ENCODE assay signal across 6 cellular contexts in genomic region chr9:137077758-137078693, GRCh38. TPM values are rescaled to one million over a fixed set of nuclear protein-coding genes. Genes with fewer than 3 reads are reported as not detected.
A peak's percentile ranks its signal among the peaks of the same experiment; 100 is the strongest.
DNase-seq lines count a peak whose midpoint lies in the region; ATAC-seq and TF ChIP-seq lines count a peak whose summit lies in the region.

No MANE protein-coding gene starts in this region.

- H3K4me1 ChIP-seq in foreskin keratinocyte: no peaks in the 10 kb centered on the region

- TF ChIP-seq CTCF in foreskin keratinocyte (conservative IDR thresholded peaks at IDR 0.05): no peak

- no peak overlapping the region for H3K27ac Mint-ChIP-seq in T-helper 1 cell treated with Interleukin-12 subunit alpha and Interleukin-12 subunit beta and Interleukin-4 antibody, amounts not matched to agents 30 μg/mL and 1 μg/mL, for 36 hours
- peak overlapping the region; percentile 42 for H3K27ac Mint-ChIP-seq in stimulated activated naive B cell treated with anti-CD40 and anti-IgM and Interleukin-4, amounts not matched to agents 10 μg/mL and 1 μg/mL and 100 μg/mL, for 72 hours

- H3K27me3 Mint-ChIP-seq in T-helper 1 cell treated with Interleukin-12 subunit alpha and Interleukin-12 subunit beta and Interleukin-4 antibody, amounts not matched to agents 30 μg/mL and 1 μg/mL, for 36 hours (ENCODE audit: low read depth): no peaks in the 10 kb centered on the region
- H3K27me3 Mint-ChIP-seq in stimulated activated naive B cell treated with anti-CD40 and anti-IgM and Interleukin-4, amounts not matched to agents 10 μg/mL and 1 μg/mL and 100 μg/mL, for 72 hours: no peaks in the 10 kb centered on the region

- peaks cover 7% of the 10 kb centered on the region for H3K27me3 ChIP-seq in foreskin keratinocyte

- peak; percentile 23 for ATAC-seq in GM21737 (IDR thresholded peaks at IDR 0.05; ENCODE audit: unreplicated experiment)
- ATAC-seq in foreskin keratinocyte: peak; percentile 3
- peak; percentile 50 to 54 for ATAC-seq in stimulated activated naive B cell treated with anti-CD40 and anti-IgM and Interleukin-4, amounts not matched to agents 10 μg/mL and 1 μg/mL and 100 μg/mL, for 72 hours (replicated peaks)
- ATAC-seq in GM21360 (IDR thresholded peaks at IDR 0.05; ENCODE audit: unreplicated experiment): no peak

- DNase-seq in foreskin keratinocyte (no peak), SIG-M5 (lab: John Stamatoyannopoulos, UW) (no peak)
- DNase-seq in stimulated activated naive B cell treated with anti-CD40 and anti-IgM and Interleukin-4, amounts not matched to agents 10 μg/mL and 1 μg/mL and 100 μg/mL, for 72 hours: no peak

- no peak overlapping the region for H3K27ac ChIP-seq in foreskin keratinocyte

- peaks cover 8% of the 10 kb centered on the region for H3K36me3 Mint-ChIP-seq in T-helper 1 cell treated with Interleukin-12 subunit alpha and Interleukin-12 subunit beta and Interleukin-4 antibody, amounts not matched to agents 30 μg/mL and 1 μg/mL, for 36 hours (ENCODE audit: low read depth)
- peaks cover 15 to 16% of the 10 kb centered on the region in 2 donors for H3K36me3 Mint-ChIP-seq in stimulated activated naive B cell treated with anti-CD40 and anti-IgM and Interleukin-4, amounts not matched to agents 10 μg/mL and 1 μg/mL and 100 μg/mL, for 72 hours

- peak overlapping the region; percentile 72 for H3K4me3 Mint-ChIP-seq in T-helper 1 cell treated with Interleukin-12 subunit alpha and Interleukin-12 subunit beta and Interleukin-4 antibody, amounts not matched to agents 30 μg/mL and 1 μg/mL, for 36 hours
- H3K4me3 Mint-ChIP-seq in stimulated activated naive B cell treated with anti-CD40 and anti-IgM and Interleukin-4, amounts not matched to agents 10 μg/mL and 1 μg/mL and 100 μg/mL, for 72 hours: peak overlapping the region; percentile 82 to 83

- no peaks in the 10 kb centered on the region for H3K9me3 Mint-ChIP-seq in T-helper 1 cell treated with Interleukin-12 subunit alpha and Interleukin-12 subunit beta and Interleukin-4 antibody, amounts not matched to agents 30 μg/mL and 1 μg/mL, for 36 hours
- H3K9me3 Mint-ChIP-seq in stimulated activated naive B cell treated with anti-CD40 and anti-IgM and Interleukin-4, amounts not matched to agents 10 μg/mL and 1 μg/mL and 100 μg/mL, for 72 hours: no peaks in the 10 kb centered on the region

- H3K4me1 Mint-ChIP-seq in T-helper 1 cell treated with Interleukin-12 subunit alpha and Interleukin-12 subunit beta and Interleukin-4 antibody, amounts not matched to agents 30 μg/mL and 1 μg/mL, for 36 hours (ENCODE audit: low read depth): peaks cover 5% of the 10 kb centered on the region
- peaks cover 17 to 22% of the 10 kb centered on the region in 2 donors for H3K4me1 Mint-ChIP-seq in stimulated activated naive B cell treated with anti-CD40 and anti-IgM and Interleukin-4, amounts not matched to agents 10 μg/mL and 1 μg/mL and 100 μg/mL, for 72 hours

RNA-seq across cellular contexts. Expression of gene UAP1L1, which starts 0.7 kb away (rescaled TPM):
- 5.6 and 6.2 TPM in 2 replicates for total RNA-seq in foreskin keratinocyte
- 4.8 and 5.9 TPM in 2 replicates for polyA plus RNA-seq in foreskin keratinocyte

RNA-seq across cellular contexts. Expression of gene SAPCD2, which starts 7.7 kb away (rescaled TPM):
- total RNA-seq in foreskin keratinocyte: 4.8 and 5.2 TPM in 2 replicates
- 3.3 and 3.6 TPM in 2 replicates for polyA plus RNA-seq in foreskin keratinocyte

RNA-seq across cellular contexts. Expression of gene MAN1B1, which starts 8.8 kb away (rescaled TPM):
- 41.1 and 49.1 TPM in 2 replicates for total RNA-seq in foreskin keratinocyte
- polyA plus RNA-seq in foreskin keratinocyte: 38.5 and 49.2 TPM in 2 replicates

RNA-seq across cellular contexts. Expression of gene ENTPD2, which starts 24.2 kb away (rescaled TPM):
- 0.56 and 0.75 TPM in 2 replicates for total RNA-seq in foreskin keratinocyte
- polyA plus RNA-seq in foreskin keratinocyte: 1.4 and 1.6 TPM in 2 replicates

RNA-seq across cellular contexts. Expression of gene NPDC1, which starts 32.0 kb away (rescaled TPM):
- 7.3 and 9.0 TPM in 2 replicates for total RNA-seq in foreskin keratinocyte
- 11.5 and 17.3 TPM in 2 replicates for polyA plus RNA-seq in foreskin keratinocyte
